In genomic region chr3:115758076-115758763, GRCh38 we compare ENCODE assay signal across 25 cellular contexts.
DNase-seq lines count a peak whose midpoint lies in the region; ATAC-seq, FAIRE-seq and TF ChIP-seq lines count a peak whose summit lies in the region.
"Had no signal": no experiment of that assay in that cellular context is flagged by ENCODE, and none has a peak within 500 bp of the region (broad histone marks: within the 10 kb centered on the region; RNA-seq: fewer than 3 reads in every experiment).

No MANE protein-coding gene starts in this region.

- H3K9me3 ChIP-seq in heart left ventricle = no peaks in the 10 kb centered on the region
- H3K9me3 ChIP-seq: ovary, right lobe of liver, transverse colon had no signal

- peaks cover 0 to 6% (median 0%) of the 10 kb centered on the region in 12 donors for H3K4me1 ChIP-seq in heart left ventricle
- H3K4me1 ChIP-seq: adrenal gland, left lung, right lobe of liver, transverse colon had no signal

- intact Hi-C loops in heart left ventricle (cut with DNase I) = no loop called here

- DNase-seq in COLO668 (lab: John Stamatoyannopoulos, UW; ENCODE audit: unreplicated experiment) (peak; percentile 3), NCI-H1092 treated with DMSO at 0.1 percent for 48 hours (lab: John Stamatoyannopoulos, UW) (peak; percentile 59), NCI-H345 (lab: John Stamatoyannopoulos, UW) (peak; percentile 70), choroid plexus epithelial cell (ENCODE audit: low read depth) (peak; percentile 61), heart left ventricle (no peak), H54 (ENCODE audit: insufficient read length, low spot score) (no peak)
- DNase-seq: activated CD4-positive, alpha-beta T cell treated with anti-CD3 and anti-CD28 coated beads for 36 hours; activated CD8-positive, alpha-beta memory T cell treated with anti-CD3 and anti-CD28 coated beads for 24 hours; activated T-cell treated with anti-CD3 and anti-CD28 coated beads, Interleukin-2, amount 50 U/mL, for 24 hours; adrenal gland; dermis blood vessel endothelial cell; heart right ventricle; IMR-90; left lung; natural killer cell; NCI-H526; ovary; right lobe of liver; SW 1271; transverse colon had no signal

- ATAC-seq in heart left ventricle (no peak), HG02759 (IDR thresholded peaks at IDR 0.05; ENCODE audit: unreplicated experiment) (no peak), HG02884 (IDR thresholded peaks at IDR 0.05; ENCODE audit: unreplicated experiment) (no peak)
- ATAC-seq: heart right ventricle, left lung, natural killer cell had no signal

- no peak for TF ChIP-seq POLR2A in heart left ventricle (IDR thresholded peaks at IDR 0.05)
- no peak for TF ChIP-seq POLR2A in H54 (IDR thresholded peaks at IDR 0.05; ENCODE audit: low read depth, low read length)

- H3K27ac ChIP-seq in heart left ventricle = no peak overlapping the region
- H3K27ac ChIP-seq: adrenal gland, cardiac muscle cell, heart right ventricle, left lung, ovary, right lobe of liver, transverse colon had no signal

- TF ChIP-seq CTCF in choroid plexus epithelial cell (conservative IDR thresholded peaks at IDR 0.05; ENCODE audit: low read depth, low read length) = no peak
- no peak for TF ChIP-seq CTCF in heart left ventricle (IDR thresholded peaks at IDR 0.05)

- H3K36me3 ChIP-seq in heart left ventricle = no peaks in the 10 kb centered on the region
- H3K36me3 ChIP-seq: adrenal gland, cardiac muscle cell, heart right ventricle, left lung, ovary, right lobe of liver, transverse colon had no signal

- no peak overlapping the region for H3K4me3 ChIP-seq in choroid plexus epithelial cell (ENCODE audit: low read depth, low read length)
- H3K4me3 ChIP-seq in heart left ventricle = no peak overlapping the region
- H3K4me3 ChIP-seq: adrenal gland, cardiac muscle cell, heart right ventricle, left lung, ovary, right lobe of liver, transverse colon had no signal

- 63 to 86% (median 76%) methylated on average over 1 of the region's 1 CpG for WGBS in heart left ventricle, 4 donors

- no peaks in the 10 kb centered on the region for H3K27me3 ChIP-seq in heart left ventricle
- H3K27me3 ChIP-seq: adrenal gland, cardiac muscle cell, heart right ventricle, left lung, ovary, right lobe of liver, transverse colon had no signal

- FAIRE-seq in H54 (lab: Jason Lieb, UNC) = no peak
- FAIRE-seq: G401.6, H1 had no signal

Comparison
In these comparisons a context has a peak if more than half of its experiments do, and no peak if none do; other contexts are left out.
1. DNase-seq: peak in COLO668 (single experiment), NCI-H1092 treated with DMSO at 0.1 percent for 48 hours (single experiment), NCI-H345 (single experiment) and choroid plexus epithelial cell (single experiment); none in heart left ventricle (0 of 5) and H54 (single experiment).